Comparison of ENCODE assay signal across 8 cellular contexts in the genomic region with DNA sequence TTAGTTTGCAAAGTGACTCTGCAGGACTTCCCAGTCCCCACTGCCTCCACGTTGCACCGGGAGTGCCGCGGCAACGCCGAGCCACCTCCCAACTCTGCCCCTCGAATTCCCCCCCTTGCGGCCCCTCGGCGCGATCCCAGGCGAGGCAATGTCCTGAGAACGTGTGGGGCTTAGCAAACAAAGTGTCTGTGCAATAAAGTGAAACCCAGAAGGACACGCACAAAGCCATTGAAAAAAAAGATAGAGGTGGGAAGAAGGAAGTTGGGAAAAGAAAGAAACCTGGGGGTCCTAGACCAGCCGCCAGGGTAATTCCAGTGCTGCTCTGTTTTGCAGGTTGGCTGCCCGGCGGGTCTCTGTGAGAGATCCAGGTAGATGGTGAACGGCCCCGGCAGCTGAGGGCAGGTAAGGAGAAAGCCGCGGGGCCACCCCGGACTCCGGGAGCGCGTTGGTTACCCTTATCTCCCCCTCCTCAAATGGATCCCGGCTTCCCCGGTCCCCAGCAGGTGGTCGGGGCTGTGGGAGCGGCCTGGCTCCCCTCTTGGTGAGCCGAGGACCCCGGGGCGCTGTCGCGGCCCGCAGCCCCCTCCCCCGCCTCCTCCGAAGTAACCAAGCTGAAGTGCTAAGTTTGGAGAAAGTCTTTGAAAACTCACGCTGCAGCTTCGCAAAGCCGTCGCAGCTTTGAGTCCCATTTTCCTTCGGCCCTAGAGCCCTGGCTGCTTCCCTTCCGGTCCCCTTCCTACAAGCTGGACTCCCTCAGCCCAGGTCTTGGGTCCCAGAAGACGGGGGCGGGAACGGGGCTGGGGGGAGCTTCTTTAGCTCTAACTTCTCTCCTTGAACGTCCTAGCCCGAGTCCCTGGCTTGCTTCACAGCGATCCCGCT. TPM values are rescaled to one million over a fixed set of nuclear protein-coding genes. Genes with fewer than 3 reads are reported as not detected.
DNase-seq lines count a peak whose midpoint lies in the region; ATAC-seq and TF ChIP-seq lines count a peak whose summit lies in the region.

No MANE protein-coding gene starts in this region.

- in situ Hi-C loops in G401 (cut with HindIII; ENCODE audit: low sequenced_read_pairs), result no loop called here

- TF ChIP-seq POLR2A in suprapubic skin (IDR thresholded peaks at IDR 0.05), result no peak

- intact Hi-C loops in left ventricle myocardium inferior (cut with micrococcal nuclease) (no loop called here), cardiac septum (cut with DNase I) (no loop called here)

- no peak for TF ChIP-seq CTCF in left ventricle myocardium inferior (IDR thresholded peaks at IDR 0.05; ENCODE audit: borderline replicate concordance)
- TF ChIP-seq CTCF in suprapubic skin (IDR thresholded peaks at IDR 0.05), result no peak

- H3K27me3 ChIP-seq in left ventricle myocardium inferior (ENCODE audit: low read depth), result peaks cover 100% of the 10 kb centered on the region
- H3K27me3 ChIP-seq in suprapubic skin, result peaks cover 86% of the 10 kb centered on the region

- H3K4me3 ChIP-seq in left ventricle myocardium inferior (peak overlapping the region; percentile 69), suprapubic skin (peak overlapping the region; percentile 71)

- H3K27ac ChIP-seq in left ventricle myocardium inferior (replicated peaks), result no peak overlapping the region
- peak overlapping the region; percentile 91 for H3K27ac ChIP-seq in suprapubic skin

- ATAC-seq in HG03103 (IDR thresholded peaks at IDR 0.05; ENCODE audit: low read depth, unreplicated experiment), result peak; percentile 12

- H3K4me1 ChIP-seq in left ventricle myocardium inferior, result peaks cover 72% of the 10 kb centered on the region
- peaks cover 70% of the 10 kb centered on the region for H3K4me1 ChIP-seq in suprapubic skin

- H3K36me3 ChIP-seq in left ventricle myocardium inferior (peaks cover under 1% of the 10 kb centered on the region), suprapubic skin (peaks cover 16% of the 10 kb centered on the region)

- 5% methylated on average over 46 of the region's 50 CpGs for WGBS in suprapubic skin

- TF ChIP-seq EP300 in suprapubic skin (IDR thresholded peaks at IDR 0.05), result no peak

- no peaks in the 10 kb centered on the region for H3K9me3 ChIP-seq in left ventricle myocardium inferior (replicated peaks)
- H3K9me3 ChIP-seq in suprapubic skin, result no peaks in the 10 kb centered on the region

- DNase-seq in left ventricle myocardium inferior (no peak), cardiac septum (ENCODE audit: low spot score) (no peak), iPS-NIHi7 (ENCODE audit: extremely low spot score) (peak; percentile 29), suprapubic skin (ENCODE audit: low spot score in 2 of 2) (no peak), G401 (ENCODE audit: low spot score) (no peak)
- peak; percentile 46 to 52 for DNase-seq in activated T-cell treated with anti-CD3 and anti-CD28 coated beads, Interleukin-2, amount 50 U/mL, for 48 hours
- no peak for DNase-seq in effector CD8-positive, alpha-beta T cell (lab: John Stamatoyannopoulos, UW)

RNA-seq across cellular contexts. Expression of a gene that starts 0.5 kb away (rescaled TPM):
- not detected for total RNA-seq in left ventricle myocardium inferior
- not detected for total RNA-seq in cardiac septum
- 10 to 100 TPM in 2 of 4 donors, 1 to 10 TPM in 2; 6.6 to 19.7 (median 10.9) TPM for total RNA-seq in suprapubic skin
- 0.68 and 0.81 TPM in 2 replicates for total RNA-seq in G401 (2014; rRNA removed; shearing (Covaris generic))

Comparison
In these comparisons a context has a peak if more than half of its experiments do, and no peak if none do; other contexts are left out.
1. DNase-seq: peak in activated T-cell treated with anti-CD3 and anti-CD28 coated beads, Interleukin-2, amount 50 U/mL, for 48 hours (2 of 2) and iPS-NIHi7 (single experiment); none in left ventricle myocardium inferior (single experiment), cardiac septum (single experiment), suprapubic skin (0 of 2), effector CD8-positive, alpha-beta T cell (single experiment) and G401 (single experiment).